13 cellular contexts compared by ENCODE assay signal in genomic region chr2:216560695-216561370, GRCh38.
DNase-seq lines count a peak whose midpoint lies in the region; TF ChIP-seq lines count a peak whose summit lies in the region.
"Had no signal": no experiment of that assay in that cellular context is flagged by ENCODE, and none has a peak within 500 bp of the region (broad histone marks: within the 10 kb centered on the region; RNA-seq: fewer than 3 reads in every experiment).

No MANE protein-coding gene starts in this region.

- no peak for TF ChIP-seq CTCF in VCaP (conservative IDR thresholded peaks at IDR 0.05)
- no peak for TF ChIP-seq CTCF in epithelial cell of esophagus (IDR thresholded peaks at IDR 0.05; ENCODE audit: insufficient read depth, low read depth, low read length, missing control alignments)
- no peak for TF ChIP-seq CTCF in nephron progenitor cell (IDR thresholded peaks at IDR 0.05)
- TF ChIP-seq CTCF in thyroid gland (IDR thresholded peaks at IDR 0.05) = no peak
- TF ChIP-seq CTCF in dorsolateral prefrontal cortex (IDR thresholded peaks at IDR 0.05 in 54 of 56, conservative IDR thresholded peaks at IDR 0.05 in 2 of 56; ENCODE audit: low read depth in 1 of 56, partially characterized antibody in 56 of 56) = no peak

- DNase-seq in epithelial cell of esophagus (ENCODE audit: low read depth) (peak; percentile 28), nephron progenitor cell (no peak), thyroid gland (peak; percentile 21 to 61), NCI-H2227 (lab: John Stamatoyannopoulos, UW; ENCODE audit: unreplicated experiment) (no peak), dorsolateral prefrontal cortex (no peak), glomerular visceral epithelial cell (ENCODE audit: extremely low spot score) (no peak)
- no peak for DNase-seq in activated CD4-positive, CD25-positive, alpha-beta regulatory T cell treated with anti-CD3 and anti-CD28 coated beads, Interleukin-2, amount 50 U/mL, for 72 hours
- DNase-seq: CD8-positive, alpha-beta T cell; NCI-H1105 treated with DMSO at 0.1 percent for 48 hours; NCI-H524; retina had no signal

- H3K36me3 Mint-ChIP-seq in nephron progenitor cell (ENCODE audit: low read depth) = peaks cover 5% of the 10 kb centered on the region
- H3K36me3 Mint-ChIP-seq: activated naive CD4-positive, alpha-beta T cell treated with anti-CD3 and anti-CD28 coated beads, Interleukin-2, amount 50 U/mL, for 72 hours; CD8-positive, alpha-beta T cell had no signal

- H3K9me3 ChIP-seq in thyroid gland = no peaks in the 10 kb centered on the region

- H3K36me3 ChIP-seq in thyroid gland = no peaks in the 10 kb centered on the region

- H3K27ac ChIP-seq in VCaP (peak overlapping the region; percentile 66), thyroid gland (peak overlapping the region; percentile 11 to 39 (median 18)), dorsolateral prefrontal cortex (peak overlapping the region in 2 of 59 donors; percentile 6 to 22)

- H3K4me3 Mint-ChIP-seq in nephron progenitor cell = no peak overlapping the region
- H3K4me3 Mint-ChIP-seq: CD8-positive, alpha-beta T cell had no signal

- H3K27ac Mint-ChIP-seq in nephron progenitor cell = peak overlapping the region; percentile 93
- H3K27ac Mint-ChIP-seq: activated naive CD4-positive, alpha-beta T cell treated with anti-CD3 and anti-CD28 coated beads, Interleukin-2, amount 50 U/mL, for 72 hours; CD8-positive, alpha-beta T cell had no signal

- no peak for TF ChIP-seq POLR2A in thyroid gland (IDR thresholded peaks at IDR 0.05)

- peaks cover 3 to 7% of the 10 kb centered on the region in 2 donors for H3K4me1 ChIP-seq in thyroid gland

- H3K9me3 Mint-ChIP-seq in nephron progenitor cell = peaks cover 18% of the 10 kb centered on the region
- H3K9me3 Mint-ChIP-seq: activated naive CD4-positive, alpha-beta T cell treated with anti-CD3 and anti-CD28 coated beads, Interleukin-2, amount 50 U/mL, for 72 hours; CD8-positive, alpha-beta T cell had no signal

- intact Hi-C loops in thyroid gland (cut with DNase I) = no loop called here
- intact Hi-C loops in dorsolateral prefrontal cortex (cut with DNase I) = no loop called here

- WGBS in thyroid gland, 2 donors = 54 to 61% methylated on average over 6 of the region's 6 CpGs

- H3K4me3 ChIP-seq in epithelial cell of esophagus (ENCODE audit: low read length) = no peak overlapping the region
- no peak overlapping the region for H3K4me3 ChIP-seq in thyroid gland (replicated peaks in 1 of 3)
- H3K4me3 ChIP-seq in dorsolateral prefrontal cortex = no peak overlapping the region

- peaks cover 7% of the 10 kb centered on the region for H3K27me3 Mint-ChIP-seq in nephron progenitor cell (ENCODE audit: low read depth, poor library complexity)

- H3K27me3 ChIP-seq in thyroid gland (no peaks in the 10 kb centered on the region), dorsolateral prefrontal cortex (no peaks in the 10 kb centered on the region)

- H3K4me1 Mint-ChIP-seq in nephron progenitor cell = peaks cover 71% of the 10 kb centered on the region

Comparison
In these comparisons a context has a peak if more than half of its experiments do, and no peak if none do; other contexts are left out.
1. DNase-seq: peak in epithelial cell of esophagus (single experiment) and thyroid gland (2 of 2); none in nephron progenitor cell (single experiment), NCI-H2227 (single experiment), dorsolateral prefrontal cortex (0 of 10), glomerular visceral epithelial cell (single experiment) and activated CD4-positive, CD25-positive, alpha-beta regulatory T cell treated with anti-CD3 and anti-CD28 coated beads, Interleukin-2, amount 50 U/mL, for 72 hours (single experiment).